ENCODE assay signal across 12 cellular contexts in genomic region chr10:71694039-71694471, GRCh38. TPM values are rescaled to one million over a fixed set of nuclear protein-coding genes. Genes with fewer than 3 reads are reported as not detected.
DNase-seq lines count a peak whose midpoint lies in the region; ATAC-seq and TF ChIP-seq lines count a peak whose summit lies in the region.
"Had no signal": no experiment of that assay in that cellular context is flagged by ENCODE, and none has a peak within 500 bp of the region (broad histone marks: within the 10 kb centered on the region; RNA-seq: fewer than 3 reads in every experiment).

No MANE protein-coding gene starts in this region.

- CTCF ChIA-PET in CD8-positive, alpha-beta T cell (lab: Charles Lee), result interaction anchor here (0.7 to 12.5 kb wide), 13 partner anchors 18 to 380 kb away, joined by 3 to 238 read pairs (median 6); partner anchors contain the start of genes C10orf105 and VSIR

- DNase-seq in CD8-positive, alpha-beta T cell, result no peak
- DNase-seq in lower lobe of right lung, result no peak
- DNase-seq in AG08395 (ENCODE audit: low spot score), result no peak
- no peak for DNase-seq in 8988T
- DNase-seq in iPS-NIHi11 (ENCODE audit: low spot score), result no peak
- DNase-seq: DMS79 treated with DMSO at 0.1 percent for 48 hours, nephron progenitor cell had no signal

- POLR2A ChIA-PET in CD8-positive, alpha-beta T cell (lab: Charles Lee), result interaction anchor here (1.1 to 2.2 kb wide), 6 partner anchors 14 to 79 kb away, joined by 3 to 9 read pairs (median 4); partner anchors contain the start of gene VSIR

- no peaks in the 10 kb centered on the region for H3K36me3 Mint-ChIP-seq in CD8-positive, alpha-beta T cell

- peaks cover 45% of the 10 kb centered on the region for H3K4me1 Mint-ChIP-seq in CD8-positive, alpha-beta T cell (ENCODE audit: low read depth)

- peaks cover 46% of the 10 kb centered on the region for H3K4me1 ChIP-seq in CD8-positive, alpha-beta T cell (ENCODE audit: insufficient read depth, low read length)
- peaks cover 45% of the 10 kb centered on the region for H3K4me1 ChIP-seq in lower lobe of right lung

- no peak overlapping the region for H3K4me3 ChIP-seq in CD8-positive, alpha-beta T cell (ENCODE audit: low read depth, low read length)
- H3K4me3 ChIP-seq in lower lobe of right lung, result no peak overlapping the region
- H3K4me3 ChIP-seq: cardiac muscle cell, hepatocyte had no signal

- H3K4me3 Mint-ChIP-seq in CD8-positive, alpha-beta T cell, result peak overlapping the region; percentile 58
- H3K4me3 Mint-ChIP-seq: nephron progenitor cell had no signal

- intact Hi-C loops in CD8-positive, alpha-beta T cell (cut with DNase I, micrococcal nuclease), result loop anchor here in 1 of 2 experiments (1.0 kb wide), 2 partner anchors 79 to 375 kb away; partner anchors contain the start of genes SLC29A3 and VSIR
- intact Hi-C loops in lower lobe of right lung (cut with DNase I), result no loop called here

- H3K9me3 Mint-ChIP-seq in CD8-positive, alpha-beta T cell, result no peaks in the 10 kb centered on the region

- peak overlapping the region; percentile 88 for H3K27ac Mint-ChIP-seq in CD8-positive, alpha-beta T cell
- H3K27ac Mint-ChIP-seq: nephron progenitor cell had no signal

- H3K27ac ChIP-seq in CD8-positive, alpha-beta T cell (ENCODE audit: low read depth, low read length), result no peak overlapping the region
- peak overlapping the region; percentile 75 for H3K27ac ChIP-seq in lower lobe of right lung
- H3K27ac ChIP-seq: cardiac muscle cell, hepatocyte had no signal

- no peak for TF ChIP-seq POLR2A in GM18505 (IDR thresholded peaks at IDR 0.05; ENCODE audit: borderline replicate concordance, extremely low read depth, insufficient read depth, insufficient read length)

- ATAC-seq in CD8-positive, alpha-beta T cell, result no peak
- ATAC-seq in GM19397 (IDR thresholded peaks at IDR 0.05; ENCODE audit: unreplicated experiment) (peak; percentile 16), HG03460 (IDR thresholded peaks at IDR 0.05; ENCODE audit: unreplicated experiment) (peak; percentile 26), lower lobe of right lung (no peak), GM18505 (IDR thresholded peaks at IDR 0.05; ENCODE audit: unreplicated experiment) (no peak)

- no peaks in the 10 kb centered on the region for H3K9me3 ChIP-seq in CD8-positive, alpha-beta T cell (ENCODE audit: low read length)
- no peaks in the 10 kb centered on the region for H3K9me3 ChIP-seq in lower lobe of right lung

- no peak for TF ChIP-seq CTCF in CD8-positive, alpha-beta T cell (IDR thresholded peaks at IDR 0.05)
- TF ChIP-seq CTCF in lower lobe of right lung (IDR thresholded peaks at IDR 0.05), result no peak

- H3K27me3 Mint-ChIP-seq in CD8-positive, alpha-beta T cell (ENCODE audit: low read depth), result no peaks in the 10 kb centered on the region

- H3K27me3 ChIP-seq in CD8-positive, alpha-beta T cell (ENCODE audit: insufficient read depth, low read length), result no peaks in the 10 kb centered on the region
- H3K27me3 ChIP-seq in lower lobe of right lung (ENCODE audit: low read depth), result no peaks in the 10 kb centered on the region
- H3K27me3 ChIP-seq: cardiac muscle cell, hepatocyte had no signal

- no peaks in the 10 kb centered on the region for H3K36me3 ChIP-seq in CD8-positive, alpha-beta T cell (ENCODE audit: insufficient read depth, low read length)
- H3K36me3 ChIP-seq in lower lobe of right lung, result no peaks in the 10 kb centered on the region
- H3K36me3 ChIP-seq: cardiac muscle cell had no signal

RNA-seq across cellular contexts. Expression of gene C10orf105, which starts 25.5 kb away (rescaled TPM):
- total RNA-seq in CD8-positive, alpha-beta T cell, result under 1 TPM; 0.14 to 0.33 TPM
- 0.32 TPM for total RNA-seq in lower lobe of right lung
- total RNA-seq: hepatocyte had no signal

Comparison
In these comparisons a context has a peak if more than half of its experiments do, and no peak if none do; other contexts are left out.
1. ATAC-seq: peak in GM19397 (single experiment) and HG03460 (single experiment); none in CD8-positive, alpha-beta T cell (single experiment), lower lobe of right lung (0 of 2) and GM18505 (single experiment).